1 cellular context compared by ENCODE assay signal in genomic region chr21:41961753-41962152, GRCh38.
TF ChIP-seq lines count a peak whose summit lies in the region.

No MANE protein-coding gene starts in this region.

TF ChIP-seq in HepG2, 621 proteins besides CTCF, POLR2A, EP300 and RAD21:
- TF ChIP-seq MIXL1 (CRISPR knock-in tag; IDR thresholded peaks at IDR 0.05) = no peak
- TF ChIP-seq NFYB (CRISPR knock-in tag; IDR thresholded peaks at IDR 0.05) = no peak
- no peak for TF ChIP-seq ZNF780A (CRISPR knock-in tag; IDR thresholded peaks at IDR 0.05)
- no peak for TF ChIP-seq PAWR (CRISPR knock-in tag; IDR thresholded peaks at IDR 0.05; ENCODE audit: borderline replicate concordance)
- no peak for TF ChIP-seq ZFP62 (CRISPR knock-in tag; IDR thresholded peaks at IDR 0.05)
- no peak for TF ChIP-seq KDM2A (CRISPR knock-in tag; IDR thresholded peaks at IDR 0.05; ENCODE audit: borderline replicate concordance, low read depth)
- TF ChIP-seq ZNF207 (IDR thresholded peaks at IDR 0.05; ENCODE audit: borderline replicate concordance) = no peak
- TF ChIP-seq THAP9 (CRISPR knock-in tag; IDR thresholded peaks at IDR 0.05; ENCODE audit: borderline replicate concordance) = no peak
- TF ChIP-seq SMARCE1 (IDR thresholded peaks at IDR 0.05; ENCODE audit: borderline replicate concordance) = no peak
